Comparison of ENCODE assay signal across 14 cellular contexts in the genomic region with DNA sequence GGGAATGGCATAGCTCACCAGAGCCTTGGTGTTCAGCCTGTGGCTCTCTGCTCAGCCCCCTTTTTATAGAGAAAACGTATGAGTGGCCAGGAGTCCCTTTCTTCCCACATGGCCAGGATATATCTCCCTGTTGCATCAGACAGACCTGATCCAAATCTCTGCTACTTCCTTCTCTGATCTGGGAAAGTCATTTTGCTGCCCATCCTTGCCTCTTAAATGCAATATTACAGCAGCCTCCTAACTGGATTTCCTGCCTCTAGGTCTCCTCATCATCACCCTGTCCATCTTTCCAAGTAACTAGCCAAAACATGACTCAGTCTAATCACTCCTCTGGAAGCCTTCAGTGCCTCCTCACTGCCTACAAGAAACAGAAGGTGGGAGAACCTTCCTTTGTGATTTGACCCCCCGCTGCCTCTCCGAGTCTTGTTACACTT. TPM values are rescaled to one million over a fixed set of nuclear protein-coding genes. Genes with fewer than 3 reads are reported as not detected.
DNase-seq lines count a peak whose midpoint lies in the region; ATAC-seq, FAIRE-seq and TF ChIP-seq lines count a peak whose summit lies in the region.
"Had no signal": no experiment of that assay in that cellular context is flagged by ENCODE, and none has a peak within 500 bp of the region (broad histone marks: within the 10 kb centered on the region; RNA-seq: fewer than 3 reads in every experiment).

No MANE protein-coding gene starts in this region.

- no peak for ATAC-seq in A549
- no peak for ATAC-seq in HG03342 (IDR thresholded peaks at IDR 0.05; ENCODE audit: unreplicated experiment)

- H3K4ac ChIP-seq in mesendoderm (ENCODE audit: low read depth, low read length): peak overlapping the region; percentile 56

- H3K79me1 ChIP-seq in mesendoderm (ENCODE audit: low read length): peaks cover 2% of the 10 kb centered on the region

- no peaks in the 10 kb centered on the region for H3K9me3 ChIP-seq in A549
- H3K9me3 ChIP-seq: BLaER1, spleen had no signal

- no peaks in the 10 kb centered on the region for H3K79me2 ChIP-seq in mesendoderm (ENCODE audit: control insufficient read depth, insufficient read depth, low read length)

- no peak for TF ChIP-seq EP300 in A549 (IDR thresholded peaks at IDR 0.05)

- POLR2A ChIA-PET in A549 (lab: Yijun Ruan, JAX): no interaction called here

- H4K5ac ChIP-seq in mesendoderm (ENCODE audit: low read length): no peak overlapping the region

- H2BK120ac ChIP-seq in mesendoderm (ENCODE audit: low read depth, low read length): no peak overlapping the region

- no peak for TF ChIP-seq CTCF in A549 (IDR thresholded peaks at IDR 0.05)
- no peak for TF ChIP-seq CTCF in coronary artery (IDR thresholded peaks at IDR 0.05)

- peak overlapping the region; percentile 56 for H3K18ac ChIP-seq in mesendoderm (ENCODE audit: low read length)

- no peak for FAIRE-seq in A549 (lab: Jason Lieb, UNC)
- FAIRE-seq: endothelial cell of umbilical vein, TTC549 had no signal

- no peak overlapping the region for H4K8ac ChIP-seq in mesendoderm (ENCODE audit: low read depth, low read length)

- no peak for TF ChIP-seq RAD21 in A549 (conservative IDR thresholded peaks at IDR 0.05 in 1 of 2, IDR thresholded peaks at IDR 0.05 in 1 of 2)

- TF ChIP-seq POLR2A in A549 (IDR thresholded peaks at IDR 0.05; ENCODE audit: low read length): no peak

- H3K4me2 ChIP-seq in A549: no peak overlapping the region; the same call in 2 of the 3 replicates
- H3K4me2 ChIP-seq in mesendoderm (ENCODE audit: low read length): no peak overlapping the region

- DNase-seq in A549 (ENCODE audit: low read depth in 1 of 2, low spot score in 1 of 2): no peak
- DNase-seq in LoVo (ENCODE audit: low spot score): peak; percentile 14
- no peak for DNase-seq in coronary artery (ENCODE audit: low spot score)
- peak; percentile 45 for DNase-seq in mesendoderm
- no peak for DNase-seq in anterior cingulate cortex (lab: John Stamatoyannopoulos, UW)
- DNase-seq in glomerular visceral epithelial cell (ENCODE audit: extremely low spot score): no peak
- no peak for DNase-seq in GM19238 (ENCODE audit: insufficient read length, low spot score)
- DNase-seq: KG1, NCI-H82, spleen had no signal

- 83% methylated on average over 3 of the region's 3 CpGs for whole genome bisulfite sequencing in A549 (ENCODE audit: missing lambda C conversion rate)
- no CpG with 5 or more reads among the region's 3 CpGs for WGBS in mesendoderm (ENCODE audit: extremely low coverage, insufficient coverage, low lambda C conversion rate)

- H3K56ac ChIP-seq in mesendoderm (ENCODE audit: low read length): peak overlapping the region; percentile 1

- H3K27me3 ChIP-seq in mesendoderm (ENCODE audit: insufficient read depth, low read length, poor library complexity): no peaks in the 10 kb centered on the region
- H3K27me3 ChIP-seq: BLaER1, spleen had no signal

- no peak overlapping the region for H2AK5ac ChIP-seq in mesendoderm (ENCODE audit: low read length)

- H3K9ac ChIP-seq in mesendoderm (ENCODE audit: low read length): no peak overlapping the region
- H3K9ac ChIP-seq: BLaER1 had no signal

- H2BK15ac ChIP-seq in mesendoderm (replicated peaks; ENCODE audit: low read depth): no peak overlapping the region

- CTCF ChIA-PET in A549 (lab: Yijun Ruan, JAX): interaction anchor here (0.8 to 3.4 kb wide), 3 partner anchors 49 to 63 kb away, joined by 3 to 16 read pairs (median 6); no protein-coding TSS in a partner anchor

- H3K27ac ChIP-seq in A549 (peak overlapping the region; percentile 6 to 44; a peak in 2 of 6 replicates), coronary artery (peak overlapping the region; percentile 54 to 62), mesendoderm (ENCODE audit: low read depth, low read length) (no peak overlapping the region)
- H3K27ac ChIP-seq: BLaER1 had no signal

- no peak overlapping the region for H3K4me3 ChIP-seq in A549
- no peak overlapping the region for H3K4me3 ChIP-seq in coronary artery
- H3K4me3 ChIP-seq in mesendoderm (ENCODE audit: low read length): no peak overlapping the region
- H3K4me3 ChIP-seq: BLaER1, spleen had no signal

- no peak overlapping the region for H2BK5ac ChIP-seq in mesendoderm (ENCODE audit: low read length)

- H3K4me1 ChIP-seq in A549 (peaks cover 4% of the 10 kb centered on the region; the same call in 1 of the 3 replicates), mesendoderm (ENCODE audit: control insufficient read depth, low read depth, low read length) (peaks cover 6% of the 10 kb centered on the region)

- H3K23ac ChIP-seq in mesendoderm (ENCODE audit: low read length): no peak overlapping the region

- H3K36me3 ChIP-seq in mesendoderm (ENCODE audit: control insufficient read depth, insufficient read depth, low read length): no peaks in the 10 kb centered on the region
- H3K36me3 ChIP-seq: BLaER1, spleen had no signal

TF ChIP-seq in A549, 52 proteins besides CTCF, POLR2A, EP300 and RAD21:
- TF ChIP-seq HES2 (IDR thresholded peaks at IDR 0.05) (no peak), ESRRA (IDR thresholded peaks at IDR 0.05; ENCODE audit: borderline replicate concordance, low read length) (no peak), EHMT2 (IDR thresholded peaks at IDR 0.05; ENCODE audit: low read depth) (no peak), PHF8 (IDR thresholded peaks at IDR 0.05; ENCODE audit: borderline replicate concordance, low read depth) (no peak), KDM5A (IDR thresholded peaks at IDR 0.05) (no peak), FOXS1 (CRISPR knock-in tag; IDR thresholded peaks at IDR 0.05) (no peak), JUNB (IDR thresholded peaks at IDR 0.05) (no peak), RNF2 (IDR thresholded peaks at IDR 0.05; ENCODE audit: borderline replicate concordance, low read depth) (no peak)
TF ChIP-seq in A549: peak in this region for 0.

RNA-seq across cellular contexts. Expression of gene CTDSPL, which starts 43.0 kb away (rescaled TPM):
- 31.3 and 35.1 TPM in 2 replicates for polyA plus RNA-seq in A549 (2011; rRNA removed)
- 15.2 and 18.6 TPM in 2 replicates for polyA plus RNA-seq in A549 (2012; cell fraction: cytosol; rRNA removed)
- 11.6 and 18.2 TPM in 2 replicates for polyA plus RNA-seq in A549 (2012; cell fraction: nucleus; rRNA removed)
- 9.9 to 10.6 TPM (median 9.9 TPM) in 3 replicates for polyA plus RNA-seq in A549 (2017; fragmentation: RNase III; extraction: RNeasy Plus Mini Kit Qiagen cat#74134 plus additional on column Dnase treatment)
- 40.8 and 49.4 TPM in 2 replicates for polyA minus RNA-seq in A549 (2011; rRNA and poly(A)+ RNA removed)
- 7.6 TPM for polyA plus RNA-seq in mesendoderm (2013, experiment 1 of 2)
- 8.1 TPM for polyA plus RNA-seq in mesendoderm (2013, experiment 2 of 2)

Comparison
In these comparisons a context has a peak if more than half of its experiments do, and no peak if none do; other contexts are left out.
1. DNase-seq: peak in LoVo (single experiment) and mesendoderm (single experiment); none in A549 (0 of 2), coronary artery (single experiment), anterior cingulate cortex (0 of 58), glomerular visceral epithelial cell (single experiment) and GM19238 (single experiment).